Comparison of ENCODE assay signal across 1 cellular context in genomic region chrX:31038585-31039326, GRCh38.
TF ChIP-seq lines count a peak whose summit lies in the region.

No MANE protein-coding gene starts in this region.

TF ChIP-seq in HepG2, 621 proteins besides CTCF, POLR2A, EP300 and RAD21 (continued from another document):
- TF ChIP-seq ATF4 (CRISPR knock-in tag; IDR thresholded peaks at IDR 0.05) (no peak), ZFY (CRISPR knock-in tag; IDR thresholded peaks at IDR 0.05) (no peak), KDM2A (CRISPR knock-in tag; IDR thresholded peaks at IDR 0.05; ENCODE audit: borderline replicate concordance, low read depth) (no peak), FOSL2 (CRISPR knock-in tag; IDR thresholded peaks at IDR 0.05) (no peak), ZBTB10 (CRISPR knock-in tag; IDR thresholded peaks at IDR 0.05; ENCODE audit: borderline replicate concordance) (no peak), ZNF234 (CRISPR knock-in tag; conservative IDR thresholded peaks at IDR 0.05) (no peak), SP5 (CRISPR knock-in tag; IDR thresholded peaks at IDR 0.05; ENCODE audit: borderline replicate concordance, low read depth) (no peak), MEF2D (CRISPR knock-in tag; IDR thresholded peaks at IDR 0.05) (no peak), ZNF557 (CRISPR knock-in tag; IDR thresholded peaks at IDR 0.05) (no peak), ZNF329 (CRISPR knock-in tag; IDR thresholded peaks at IDR 0.05; ENCODE audit: low read depth) (no peak), ZNF709 (CRISPR knock-in tag; IDR thresholded peaks at IDR 0.05) (no peak)
